8 cellular contexts compared by ENCODE assay signal in the genomic region with DNA sequence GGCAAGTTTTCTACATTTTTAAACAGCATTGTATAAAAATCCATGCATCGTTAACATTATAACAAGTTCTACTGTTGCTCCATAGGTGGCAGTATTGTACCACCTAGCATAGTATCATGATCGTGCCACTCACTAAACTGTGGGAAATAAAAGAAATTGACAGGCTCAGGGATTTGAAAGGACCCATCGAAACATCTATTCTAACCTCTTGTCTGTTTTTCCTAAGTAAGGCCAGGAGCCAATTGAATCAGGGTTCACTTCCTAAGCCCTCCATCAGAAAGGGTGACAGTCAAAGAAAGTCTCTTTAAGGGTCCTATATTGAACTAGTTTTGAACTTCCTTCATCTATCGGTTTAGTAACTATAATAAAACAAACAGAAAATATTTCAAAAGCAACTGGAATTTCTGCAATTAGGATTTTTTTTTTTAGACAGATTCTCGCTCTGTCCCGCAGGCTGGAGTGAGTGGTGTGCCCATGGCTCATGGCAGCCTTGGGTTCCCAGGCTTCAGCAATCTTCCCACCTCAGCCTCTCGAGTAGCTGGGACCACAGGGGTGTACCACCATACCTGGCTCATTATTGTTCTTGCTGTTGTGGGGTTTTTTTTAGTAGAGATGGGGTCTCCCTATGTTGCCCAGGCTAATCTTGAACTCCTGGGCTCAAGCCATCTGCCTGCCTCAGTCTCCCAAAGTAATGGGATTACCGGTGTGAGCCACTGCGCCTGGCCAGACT.
DNase-seq lines count a peak whose midpoint lies in the region; ATAC-seq and TF ChIP-seq lines count a peak whose summit lies in the region.

No MANE protein-coding gene starts in this region.

- H3K4me1 ChIP-seq in KMS-11 (ENCODE audit: low read depth, poor library complexity, severe bottlenecking), result no peaks in the 10 kb centered on the region
- H3K4me1 ChIP-seq in neutrophil (ENCODE audit: control insufficient read depth in 1 of 2, insufficient read depth in 1 of 2, low read depth in 1 of 2, low read length in 1 of 2), result no peaks in the 10 kb centered on the region

- no peaks in the 10 kb centered on the region for H3K79me2 ChIP-seq in KMS-11 (ENCODE audit: insufficient read depth, low read depth)

- no peaks in the 10 kb centered on the region for H3K9me3 ChIP-seq in neutrophil

- no peaks in the 10 kb centered on the region for H3K27me3 ChIP-seq in KMS-11 (ENCODE audit: insufficient read depth, low read depth)
- no peaks in the 10 kb centered on the region for H3K27me3 ChIP-seq in neutrophil

- H3K36me3 ChIP-seq in KMS-11 (ENCODE audit: insufficient read depth) (no peaks in the 10 kb centered on the region), neutrophil (no peaks in the 10 kb centered on the region)

- DNase-seq in activated gamma-delta T cell treated with Interleukin-2 at 50 U/mL for 16 hours (peak; percentile 6), activated gamma-delta T cell (lab: John Stamatoyannopoulos, UW) (no peak), SW480 (ENCODE audit: low spot score) (peak; percentile 56), fibroblast of peridontal ligament (ENCODE audit: extremely low read depth) (peak; percentile 83), ecto neural progenitor cell (ENCODE audit: low spot score) (no peak)

- peak; percentile 79 for ATAC-seq in GM21528 (IDR thresholded peaks at IDR 0.05; ENCODE audit: low FRiP score, unreplicated experiment)

- no peak overlapping the region for H2AFZ ChIP-seq in KMS-11 (ENCODE audit: low read depth)

- H3K4me3 ChIP-seq in KMS-11 (IDR thresholded peaks at IDR 0.05; ENCODE audit: insufficient read depth, low read depth, low read length) (no peak overlapping the region), neutrophil (ENCODE audit: low read depth in 1 of 2, low read length in 1 of 2) (no peak overlapping the region)

- TF ChIP-seq CTCF in KMS-11 (conservative IDR thresholded peaks at IDR 0.05; ENCODE audit: low read depth, low read length) (peak; percentile 92), neutrophil (IDR thresholded peaks at IDR 0.05) (peak; percentile 74)

- no peaks in the 10 kb centered on the region for H4K20me1 ChIP-seq in KMS-11 (ENCODE audit: insufficient read depth)

- H3K27ac ChIP-seq in KMS-11 (no peak overlapping the region), neutrophil (no peak overlapping the region)

- no peak overlapping the region for H3K9ac ChIP-seq in KMS-11

- no peak overlapping the region for H3K4me2 ChIP-seq in KMS-11

Comparison
In these comparisons a context has a peak if more than half of its experiments do, and no peak if none do; other contexts are left out.
1. DNase-seq: peak in activated gamma-delta T cell treated with Interleukin-2 at 50 U/mL for 16 hours (single experiment), SW480 (single experiment) and fibroblast of peridontal ligament (single experiment); none in activated gamma-delta T cell (single experiment) and ecto neural progenitor cell (single experiment).